In the genomic region with DNA sequence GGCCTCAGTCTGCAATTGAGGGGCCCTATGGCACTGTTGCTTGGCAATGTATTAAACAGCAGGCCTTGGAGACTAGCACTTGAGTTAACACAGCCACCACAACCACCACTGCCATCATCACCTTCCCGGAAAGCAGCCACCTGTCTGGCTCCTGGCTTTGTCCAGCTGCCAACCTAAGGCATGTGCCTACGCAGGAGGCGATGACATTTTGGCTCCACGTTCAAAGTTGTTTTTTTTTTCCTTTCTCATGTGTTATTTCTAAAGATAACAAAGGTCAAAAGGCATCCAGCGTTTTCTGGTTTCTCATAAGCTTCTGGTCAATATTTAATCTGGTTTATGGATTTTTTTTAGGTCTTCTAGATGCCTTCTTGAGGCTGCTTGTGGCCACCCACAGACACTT, we compare ENCODE assay signal across 29 cellular contexts. TPM values are rescaled to one million over a fixed set of nuclear protein-coding genes. Genes with fewer than 3 reads are reported as not detected.
A peak's percentile ranks its signal among the peaks of the same experiment; 100 is the strongest.
DNase-seq lines count a peak whose midpoint lies in the region.
"Had no signal": no experiment of that assay in that cellular context is flagged by ENCODE, and none has a peak within 500 bp of the region (broad histone marks: within the 10 kb centered on the region; RNA-seq: fewer than 3 reads in every experiment).

No MANE protein-coding gene starts in this region.

- DNase-seq in DMS79 (lab: John Stamatoyannopoulos, UW) (peak; percentile 54), NCI-H2196 (lab: John Stamatoyannopoulos, UW; ENCODE audit: unreplicated experiment) (peak; percentile 28), glomerular visceral epithelial cell (ENCODE audit: extremely low spot score) (peak; percentile 80), mucosa of gallbladder (ENCODE audit: low spot score) (peak; percentile 49), foreskin melanocyte (no peak), NAMALWA (ENCODE audit: low spot score) (no peak), T-helper 2 cell (no peak)
- DNase-seq: activated CD4-positive, alpha-beta T cell treated with anti-CD3 and anti-CD28 coated beads for 4 hours; activated CD8-positive, alpha-beta T cell treated with anti-CD3 and anti-CD28 coated beads, Interleukin-2, amount 10 ng/mL, durations not matched to agents 7 days and 5 days; activated naive CD4-positive, alpha-beta T cell treated with anti-CD3 and anti-CD28 coated beads, Interleukin-2, amount 50 U/mL, for 16 hours; colonic mucosa; effector CD4-positive, alpha-beta T cell; GOT3; HFFc6; lower lobe of right lung; NCI-H1105; NCI-H1930; NCI-H446 treated with DMSO at 0.1 percent for 48 hours; NCI-H774; retina; RPMI8226; stimulated activated naive B cell treated with anti-CD40 and anti-IgM and Interleukin-4, amounts not matched to agents 10 μg/mL and 1 μg/mL and 100 μg/mL, for 72 hours; upper lobe of left lung; WERI-Rb-1 had no signal

RNA-seq across cellular contexts. Expression of gene CLDN2, which starts 7.5 kb away (rescaled TPM):
- total RNA-seq in mucosa of gallbladder, result 236 TPM
- total RNA-seq: activated CD8-positive, alpha-beta T cell treated with anti-CD3 and anti-CD28 coated beads, Interleukin-2, amount 10 ng/mL, durations not matched to agents 7 days and 5 days; activated T-helper 17 cell treated with anti-CD3 and anti-CD28 coated beads, Interleukin-2, amount 50 U/mL, for 72 hours; HFFc6; lower lobe of right lung; mononuclear cell; SJCRH30 had no signal

RNA-seq across cellular contexts. Expression of gene RIPPLY1, which starts 24.6 kb away (rescaled TPM):
- not detected for total RNA-seq in mucosa of gallbladder
- total RNA-seq: activated CD8-positive, alpha-beta T cell treated with anti-CD3 and anti-CD28 coated beads, Interleukin-2, amount 10 ng/mL, durations not matched to agents 7 days and 5 days; activated T-helper 17 cell treated with anti-CD3 and anti-CD28 coated beads, Interleukin-2, amount 50 U/mL, for 72 hours; colonic mucosa; HFFc6; HT1080; lower lobe of right lung; mononuclear cell; osteocyte; upper lobe of left lung had no signal

Comparison
In these comparisons a context has a peak if more than half of its experiments do, and no peak if none do; other contexts are left out.
1. DNase-seq: peak in DMS79 (single experiment), NCI-H2196 (single experiment), glomerular visceral epithelial cell (single experiment) and mucosa of gallbladder (single experiment); none in foreskin melanocyte (single experiment), NAMALWA (single experiment) and T-helper 2 cell (0 of 5).